Comparison of ENCODE assay signal across 26 cellular contexts in genomic region chr15:40059821-40060220, GRCh38.
"Had no signal": no experiment of that assay in that cellular context is flagged by ENCODE, and none has a peak within 500 bp of the region (broad histone marks: within the 10 kb centered on the region; RNA-seq: fewer than 3 reads in every experiment).

No MANE protein-coding gene starts in this region.

- H3K27me3 ChIP-seq: body of pancreas, esophagus muscularis mucosa, gastroesophageal sphincter, heart left ventricle, neutrophil, tibial nerve, vagina had no signal

- H3K27ac ChIP-seq: body of pancreas, esophagus muscularis mucosa, gastroesophageal sphincter, heart left ventricle, neutrophil, parathyroid adenoma, tibial nerve, vagina, WERI-Rb-1 had no signal

- H3K79me2 ChIP-seq: parathyroid adenoma had no signal

- H3K36me3 ChIP-seq: heart left ventricle, neutrophil, tibial nerve, vagina, WERI-Rb-1 had no signal

- H3K4me3 ChIP-seq: body of pancreas, esophagus muscularis mucosa, gastroesophageal sphincter, heart left ventricle, tibial nerve, vagina had no signal

- H3K27me3 Mint-ChIP-seq: activated naive CD8-positive, alpha-beta T cell treated with anti-CD3 and anti-CD28 coated beads, Interleukin-2, amount 10 ng/mL, durations not matched to agents 7 days and 5 days; activated T-helper 17 cell treated with anti-CD3 and anti-CD28 coated beads, Interleukin-2, amount 50 U/mL, for 72 hours; central memory CD8-positive, alpha-beta T cell; memory B cell; naive thymus-derived CD4-positive, alpha-beta T cell had no signal

- DNase-seq: activated CD4-positive, alpha-beta T cell treated with anti-CD3 and anti-CD28 coated beads, Interleukin-2, amount 50 U/mL, for 4 hours; activated naive CD4-positive, alpha-beta T cell treated with Interleukin-2 at 50 U/mL for 16 hours; activated naive CD8-positive, alpha-beta T cell treated with anti-CD3 and anti-CD28 coated beads, Interleukin-2, amount 10 ng/mL, durations not matched to agents 7 days and 5 days; activated T-cell treated with anti-CD3 and anti-CD28 coated beads for 4 hours; amygdala; cortex of kidney; kidney glomerular epithelial cell; naive thymus-derived CD4-positive, alpha-beta T cell; stimulated activated CD4-positive, alpha-beta T cell treated with anti-CD3 and anti-CD28 coated beads, Interleukin-12 subunit alpha, Interleukin-12 subunit beta, amount 100 ng/mL, for 4 hours; stimulated activated CD4-positive, alpha-beta T cell treated with anti-CD3 and anti-CD28 coated beads, Interleukin-1b, Interleukin-23, amount 100 ng/mL, for 48 hours; stimulated activated CD8-positive, alpha-beta memory T cell treated with anti-CD3 and anti-CD28 coated beads, Interleukin-4, amount 100 ng/mL, for 48 hours; stimulated activated naive CD4-positive, alpha-beta T cell treated with Interleukin-2 at 50 U/mL for 16 hours; SW 1271; WERI-Rb-1 had no signal

- H3K27ac Mint-ChIP-seq: activated naive CD8-positive, alpha-beta T cell treated with anti-CD3 and anti-CD28 coated beads, Interleukin-2, amount 10 ng/mL, durations not matched to agents 7 days and 5 days; activated T-helper 17 cell treated with anti-CD3 and anti-CD28 coated beads, Interleukin-2, amount 50 U/mL, for 72 hours; memory B cell had no signal

- H2AFZ ChIP-seq: parathyroid adenoma had no signal

- H3K9me3 Mint-ChIP-seq: activated naive CD8-positive, alpha-beta T cell treated with anti-CD3 and anti-CD28 coated beads, Interleukin-2, amount 10 ng/mL, durations not matched to agents 7 days and 5 days; activated T-helper 17 cell treated with anti-CD3 and anti-CD28 coated beads, Interleukin-2, amount 50 U/mL, for 72 hours; central memory CD8-positive, alpha-beta T cell; memory B cell; naive thymus-derived CD4-positive, alpha-beta T cell had no signal

- ATAC-seq: activated T-helper 17 cell treated with anti-CD3 and anti-CD28 coated beads, Interleukin-2, amount 50 U/mL, for 72 hours; body of pancreas; gastroesophageal sphincter; heart left ventricle; naive thymus-derived CD4-positive, alpha-beta T cell had no signal

- H3K9me3 ChIP-seq: body of pancreas, esophagus muscularis mucosa, gastroesophageal sphincter, heart left ventricle, neutrophil, tibial nerve, vagina had no signal

- FAIRE-seq: endothelial cell of umbilical vein had no signal

- H3K4me3 Mint-ChIP-seq: activated naive CD8-positive, alpha-beta T cell treated with anti-CD3 and anti-CD28 coated beads, Interleukin-2, amount 10 ng/mL, durations not matched to agents 7 days and 5 days; activated T-helper 17 cell treated with anti-CD3 and anti-CD28 coated beads, Interleukin-2, amount 50 U/mL, for 72 hours; central memory CD8-positive, alpha-beta T cell; memory B cell; naive thymus-derived CD4-positive, alpha-beta T cell had no signal
